ENCODE assay signal across 17 cellular contexts in genomic region chr22:25199726-25200520, GRCh38. TPM values are rescaled to one million over a fixed set of nuclear protein-coding genes. Genes with fewer than 3 reads are reported as not detected.
DNase-seq lines count a peak whose midpoint lies in the region; ATAC-seq, FAIRE-seq and TF ChIP-seq lines count a peak whose summit lies in the region.
"Had no signal": no experiment of that assay in that cellular context is flagged by ENCODE, and none has a peak within 500 bp of the region (broad histone marks: within the 10 kb centered on the region; RNA-seq: fewer than 3 reads in every experiment).

Gene CRYBB3, plus strand, starts transcription at chr22:25199858. Its CDS starts 1,539 bp downstream, at chr22:25201397.

- no peak within 1 kb of the TSS for H2BK120ac ChIP-seq in neuronal stem cell (ENCODE audit: low read depth, low read length)

- FAIRE-seq in pancreas (lab: Jason Lieb, UNC) = no peak
- FAIRE-seq: GM18507 had no signal

- peaks cover 10% of the 10 kb centered on the region in 2 donors for H3K4me1 ChIP-seq in neuronal stem cell (ENCODE audit: control insufficient read depth in 2 of 2, insufficient read depth in 1 of 2, low read depth in 1 of 2, low read length in 2 of 2)
- H3K4me1 ChIP-seq in thyroid gland = peaks cover 38 to 42% of the 10 kb centered on the region in 2 donors
- no peaks in the 10 kb centered on the region for H3K4me1 ChIP-seq in pancreas
- H3K4me1 ChIP-seq: Caco-2 had no signal

- H3K18ac ChIP-seq in neuronal stem cell (ENCODE audit: low read length) = peak within 1 kb of the TSS; percentile 60

- peak within 1 kb of the TSS; percentile 54 for H3K27ac Mint-ChIP-seq in activated CD8-positive, alpha-beta T cell treated with anti-CD3 and anti-CD28 coated beads, Interleukin-2, amount 10 ng/mL, durations not matched to agents 7 days and 5 days
- no peak within 1 kb of the TSS for H3K27ac Mint-ChIP-seq in activated CD8-positive, alpha-beta T cell treated with anti-CD3 and anti-CD28 coated beads for 36 hours
- H3K27ac Mint-ChIP-seq in central memory CD8-positive, alpha-beta T cell (ENCODE audit: low read depth) = peak within 1 kb of the TSS; percentile 53

- no peaks in the 10 kb centered on the region for H3K9me3 Mint-ChIP-seq in activated CD8-positive, alpha-beta T cell treated with anti-CD3 and anti-CD28 coated beads, Interleukin-2, amount 10 ng/mL, durations not matched to agents 7 days and 5 days (ENCODE audit: insufficient read depth)
- H3K9me3 Mint-ChIP-seq in activated CD8-positive, alpha-beta T cell treated with anti-CD3 and anti-CD28 coated beads for 36 hours = no peaks in the 10 kb centered on the region
- no peaks in the 10 kb centered on the region for H3K9me3 Mint-ChIP-seq in central memory CD8-positive, alpha-beta T cell
- H3K9me3 Mint-ChIP-seq: H9 had no signal

- peak within 1 kb of the TSS; percentile 73 for H3K9ac ChIP-seq in neuronal stem cell (ENCODE audit: low read depth, low read length, poor library complexity)

- H3K9me3 ChIP-seq in neuronal stem cell (replicated peaks in 1 of 2; ENCODE audit: control insufficient read depth in 2 of 2, insufficient read depth in 1 of 2, low read depth in 1 of 2, low read length in 2 of 2) (no peaks in the 10 kb centered on the region), thyroid gland (no peaks in the 10 kb centered on the region), pancreas (no peaks in the 10 kb centered on the region)
- H3K9me3 ChIP-seq: Caco-2 had no signal

- intact Hi-C loops in activated CD8-positive, alpha-beta T cell treated with anti-CD3 and anti-CD28 coated beads for 36 hours (cut with micrococcal nuclease) = no loop called here
- intact Hi-C loops in thyroid gland (cut with DNase I) (no loop called here), pancreas (cut with DNase I) (no loop called here)

- peaks cover 19% of the 10 kb centered on the region for H3K4me1 Mint-ChIP-seq in activated CD8-positive, alpha-beta T cell treated with anti-CD3 and anti-CD28 coated beads, Interleukin-2, amount 10 ng/mL, durations not matched to agents 7 days and 5 days (ENCODE audit: low read depth)
- no peaks in the 10 kb centered on the region for H3K4me1 Mint-ChIP-seq in activated CD8-positive, alpha-beta T cell treated with anti-CD3 and anti-CD28 coated beads for 36 hours (ENCODE audit: low read depth)
- no peaks in the 10 kb centered on the region for H3K4me1 Mint-ChIP-seq in central memory CD8-positive, alpha-beta T cell

- no peak within 1 kb of the TSS for H3K4me2 ChIP-seq in neuronal stem cell (ENCODE audit: insufficient read depth, low read length, poor library complexity, severe bottlenecking)

- H4K91ac ChIP-seq in neuronal stem cell (ENCODE audit: low read depth, low read length, poor library complexity) = no peak within 1 kb of the TSS

- H3K36me3 Mint-ChIP-seq in activated CD8-positive, alpha-beta T cell treated with anti-CD3 and anti-CD28 coated beads, Interleukin-2, amount 10 ng/mL, durations not matched to agents 7 days and 5 days (ENCODE audit: low read depth) = no peaks in the 10 kb centered on the region
- no peaks in the 10 kb centered on the region for H3K36me3 Mint-ChIP-seq in activated CD8-positive, alpha-beta T cell treated with anti-CD3 and anti-CD28 coated beads for 36 hours (ENCODE audit: low read depth)
- H3K36me3 Mint-ChIP-seq in central memory CD8-positive, alpha-beta T cell (ENCODE audit: insufficient read depth) = peaks cover 13% of the 10 kb centered on the region

- H3K27me3 Mint-ChIP-seq in activated CD8-positive, alpha-beta T cell treated with anti-CD3 and anti-CD28 coated beads, Interleukin-2, amount 10 ng/mL, durations not matched to agents 7 days and 5 days (ENCODE audit: low read depth) = no peaks in the 10 kb centered on the region
- H3K27me3 Mint-ChIP-seq in activated CD8-positive, alpha-beta T cell treated with anti-CD3 and anti-CD28 coated beads for 36 hours = no peaks in the 10 kb centered on the region
- no peaks in the 10 kb centered on the region for H3K27me3 Mint-ChIP-seq in central memory CD8-positive, alpha-beta T cell

- H3K4me3 ChIP-seq in neuronal stem cell (ENCODE audit: low read length in 2 of 2) (no peak within 1 kb of the TSS), thyroid gland (replicated peaks in 1 of 3) (no peak within 1 kb of the TSS), pancreas (no peak within 1 kb of the TSS), coronary artery (no peak within 1 kb of the TSS)

- POLR2A ChIA-PET in activated CD8-positive, alpha-beta T cell treated with anti-CD3 and anti-CD28 coated beads, Interleukin-2, amount 10 ng/mL, durations not matched to agents 7 days and 5 days (lab: Charles Lee) = no interaction called here
- POLR2A ChIA-PET in activated CD8-positive, alpha-beta T cell treated with anti-CD3 and anti-CD28 coated beads for 36 hours (lab: Charles Lee) = no interaction called here

- no peak for TF ChIP-seq POLR2A in thyroid gland (IDR thresholded peaks at IDR 0.05)

- H4K8ac ChIP-seq in neuronal stem cell (ENCODE audit: low read depth, low read length) = no peak within 1 kb of the TSS

- WGBS in neuronal stem cell (ENCODE audit: extremely low coverage in 2 of 2, insufficient read length in 2 of 2, insufficient replicate concordance in 1 of 2), 2 donors = no CpG with 5 or more reads among the region's 18 CpGs
- 33 to 39% methylated on average over 4 to 14 of the region's 18 CpGs for WGBS in thyroid gland, 2 donors
- 84 to 91% methylated on average over 18 of the region's 18 CpGs for WGBS in pancreas, 2 donors

- H3K27ac ChIP-seq in neuronal stem cell (replicated peaks; ENCODE audit: low read length) (no peak within 1 kb of the TSS), thyroid gland (peak within 1 kb of the TSS; percentile 68 to 82 (median 68)), pancreas (no peak within 1 kb of the TSS), coronary artery (no peak within 1 kb of the TSS)

- no peak within 1 kb of the TSS for H2BK15ac ChIP-seq in neuronal stem cell (ENCODE audit: low read length)

- DNase-seq in activated CD8-positive, alpha-beta T cell treated with anti-CD3 and anti-CD28 coated beads, Interleukin-2, amount 10 ng/mL, durations not matched to agents 7 days and 5 days = no peak
- no peak for DNase-seq in activated CD8-positive, alpha-beta T cell treated with anti-CD3 and anti-CD28 coated beads for 36 hours
- DNase-seq in central memory CD8-positive, alpha-beta T cell (ENCODE audit: low spot score in 2 of 2) = no peak
- no peak for DNase-seq in neuronal stem cell (ENCODE audit: low spot score)
- peak; percentile 94 to 95 for DNase-seq in thyroid gland
- no peak for DNase-seq in pancreas
- no peak for DNase-seq in stimulated activated CD8-positive, alpha-beta memory T cell treated with anti-CD3 and anti-CD28 coated beads, Interleukin-4, amount 100 ng/mL, for 48 hours
- DNase-seq in coronary artery (ENCODE audit: low spot score) = no peak
- DNase-seq: Caco-2, DMS53, H9, NCI-H1417, NCI-H2029, NCI-H2171 treated with DMSO at 0.1 percent for 48 hours, NCI-H510A treated with DMSO at 0.1 percent for 48 hours had no signal

- H3K27me3 ChIP-seq in neuronal stem cell (ENCODE audit: control insufficient read depth in 3 of 3, insufficient read depth in 3 of 3, low read depth in 1 of 3, low read length in 3 of 3) = no peaks in the 10 kb centered on the region
- H3K27me3 ChIP-seq in thyroid gland = no peaks in the 10 kb centered on the region
- H3K27me3 ChIP-seq in pancreas = no peaks in the 10 kb centered on the region

- no peaks in the 10 kb centered on the region for H3K79me1 ChIP-seq in neuronal stem cell (ENCODE audit: low read depth, low read length)

- H3K4ac ChIP-seq in neuronal stem cell (ENCODE audit: low read length) = no peak within 1 kb of the TSS

- ATAC-seq in activated CD8-positive, alpha-beta T cell treated with anti-CD3 and anti-CD28 coated beads, Interleukin-2, amount 10 ng/mL, durations not matched to agents 7 days and 5 days = no peak
- ATAC-seq in activated CD8-positive, alpha-beta T cell treated with anti-CD3 and anti-CD28 coated beads for 36 hours = no peak
- no peak for ATAC-seq in central memory CD8-positive, alpha-beta T cell (replicated peaks; ENCODE audit: extremely low read depth, poor library complexity, severe bottlenecking)
- no peak for ATAC-seq in pancreas

- H3K4me3 Mint-ChIP-seq in activated CD8-positive, alpha-beta T cell treated with anti-CD3 and anti-CD28 coated beads, Interleukin-2, amount 10 ng/mL, durations not matched to agents 7 days and 5 days = no peak within 1 kb of the TSS
- H3K4me3 Mint-ChIP-seq in activated CD8-positive, alpha-beta T cell treated with anti-CD3 and anti-CD28 coated beads for 36 hours = no peak within 1 kb of the TSS
- H3K4me3 Mint-ChIP-seq in central memory CD8-positive, alpha-beta T cell = no peak within 1 kb of the TSS
- H3K4me3 Mint-ChIP-seq: H9 had no signal

- CTCF ChIA-PET in activated CD8-positive, alpha-beta T cell treated with anti-CD3 and anti-CD28 coated beads, Interleukin-2, amount 10 ng/mL, durations not matched to agents 7 days and 5 days (lab: Charles Lee) = no interaction called here
- CTCF ChIA-PET in activated CD8-positive, alpha-beta T cell treated with anti-CD3 and anti-CD28 coated beads for 36 hours (lab: Charles Lee) = interaction anchor here (3.2 kb wide), 1 partner anchor 12 kb away, joined by 32 read pairs; no protein-coding TSS in a partner anchor

- H3K36me3 ChIP-seq in neuronal stem cell (replicated peaks in 1 of 2; ENCODE audit: control insufficient read depth in 2 of 2, insufficient read depth in 2 of 2, low read length in 2 of 2) (no peaks in the 10 kb centered on the region), thyroid gland (peaks cover 0 to 5% of the 10 kb centered on the region in 2 donors), pancreas (peaks cover 0 to 15% (median 0%) of the 10 kb centered on the region in 3 donors)

- TF ChIP-seq CTCF in activated CD8-positive, alpha-beta T cell treated with anti-CD3 and anti-CD28 coated beads for 36 hours (IDR thresholded peaks at IDR 0.05) = no peak
- no peak for TF ChIP-seq CTCF in thyroid gland (IDR thresholded peaks at IDR 0.05)
- TF ChIP-seq CTCF in pancreas (IDR thresholded peaks at IDR 0.05) = no peak
- no peak for TF ChIP-seq CTCF in coronary artery (IDR thresholded peaks at IDR 0.05)

- H2AFZ ChIP-seq in neuronal stem cell (ENCODE audit: low read length) = no peak within 1 kb of the TSS

- H2BK5ac ChIP-seq in neuronal stem cell (ENCODE audit: low read length) = no peak within 1 kb of the TSS

- peak within 1 kb of the TSS; percentile 51 for H3K14ac ChIP-seq in neuronal stem cell (ENCODE audit: low read length)

- H2AK5ac ChIP-seq in neuronal stem cell (ENCODE audit: low read depth, low read length) = no peak within 1 kb of the TSS

- no peak within 1 kb of the TSS for H3K23ac ChIP-seq in neuronal stem cell (ENCODE audit: low read depth, low read length, poor library complexity)

- no peak within 1 kb of the TSS for H2BK12ac ChIP-seq in neuronal stem cell (ENCODE audit: low read length)

RNA-seq across cellular contexts. Expression of gene CRYBB3, which starts in this region (rescaled TPM):
- not detected for total RNA-seq in activated CD8-positive, alpha-beta T cell treated with anti-CD3 and anti-CD28 coated beads, Interleukin-2, amount 10 ng/mL, durations not matched to agents 7 days and 5 days
- not detected for total RNA-seq in activated CD8-positive, alpha-beta T cell treated with anti-CD3 and anti-CD28 coated beads for 36 hours
- polyA plus RNA-seq in neuronal stem cell (2013, experiment 1 of 2) = 0.04 TPM
- polyA plus RNA-seq in neuronal stem cell (2013, experiment 2 of 2) = not detected
- total RNA-seq in thyroid gland (not detected), pancreas (under 1 TPM in 4 of 6 donors, not detected in 2; 0.26 to 0.38 (median 0.31) TPM)
- polyA plus RNA-seq in pancreas = 1 to 10 TPM in 1 of 2 donors, under 1 TPM in 1; 0.72 to 1.6 TPM
- total RNA-seq: A172, Caco-2 had no signal

Comparison
In these comparisons a context has a peak if more than half of its experiments do, and no peak if none do; other contexts are left out.
1. Peak in DNase-seq and H3K27ac ChIP-seq in thyroid gland; RNA of the gene not detected or under 1 TPM.